Comparison of ENCODE assay signal across 8 cellular contexts in genomic region chr14:104752338-104752734, GRCh38. TPM values are rescaled to one million over a fixed set of nuclear protein-coding genes. Genes with fewer than 3 reads are reported as not detected.
DNase-seq lines count a peak whose midpoint lies in the region; ATAC-seq and TF ChIP-seq lines count a peak whose summit lies in the region.

No MANE protein-coding gene starts in this region.

- H3K9ac ChIP-seq in adipocyte (ENCODE audit: low read length) = peak overlapping the region; percentile 60

- WGBS in right lobe of liver (ENCODE audit: insufficient coverage, low coverage, low lambda C conversion rate, missing lambda C conversion rate) = 13% methylated on average over 15 of the region's 32 CpGs

- H3K27me3 Mint-ChIP-seq in activated CD4-positive, alpha-beta T cell treated with anti-CD3 and anti-CD28 coated beads, Interleukin-2, amount 10 ng/mL, durations not matched to agents 24 days and 14 days = peaks cover 1% of the 10 kb centered on the region

- peaks cover 34% of the 10 kb centered on the region for H3K4me1 Mint-ChIP-seq in activated CD4-positive, alpha-beta T cell treated with anti-CD3 and anti-CD28 coated beads, Interleukin-2, amount 10 ng/mL, durations not matched to agents 24 days and 14 days

- intact Hi-C loops in activated CD4-positive, alpha-beta T cell treated with anti-CD3 and anti-CD28 coated beads, Interleukin-2, amount 10 ng/mL, durations not matched to agents 24 days and 14 days (cut with micrococcal nuclease) = loop anchor here (1.0 to 5.0 kb wide), 5 partner anchors 16 to 645 kb away; partner anchors contain the start of genes ADSS1, CDCA4 and TEX22
- intact Hi-C loops in right lobe of liver (cut with DNase I) = no loop called here
- intact Hi-C loops in vagina (cut with DNase I) = no loop called here

- ATAC-seq in HG03175 (IDR thresholded peaks at IDR 0.05; ENCODE audit: unreplicated experiment) = peak; percentile 7
- ATAC-seq in right lobe of liver = no peak

- peaks cover 20% of the 10 kb centered on the region for H3K36me3 Mint-ChIP-seq in activated CD4-positive, alpha-beta T cell treated with anti-CD3 and anti-CD28 coated beads, Interleukin-2, amount 10 ng/mL, durations not matched to agents 24 days and 14 days (ENCODE audit: low read depth)

- peak overlapping the region; percentile 94 for H3K27ac Mint-ChIP-seq in activated CD4-positive, alpha-beta T cell treated with anti-CD3 and anti-CD28 coated beads, Interleukin-2, amount 10 ng/mL, durations not matched to agents 24 days and 14 days

- peaks cover 39% of the 10 kb centered on the region for H3K4me1 ChIP-seq in adipocyte (ENCODE audit: control insufficient read depth, insufficient read depth, low read length)
- peaks cover 0 to 60% (median 25%) of the 10 kb centered on the region in 4 donors for H3K4me1 ChIP-seq in right lobe of liver
- peaks cover 59% of the 10 kb centered on the region for H3K4me1 ChIP-seq in vagina

- H3K27ac ChIP-seq in right lobe of liver (peak overlapping the region; percentile 74 to 77 (median 75)), vagina (peak overlapping the region; percentile 52)

- TF ChIP-seq POLR2A in right lobe of liver (IDR thresholded peaks at IDR 0.05) (peak; percentile 40), vagina (IDR thresholded peaks at IDR 0.05) (no peak)

- H3K36me3 ChIP-seq in adipocyte (ENCODE audit: control insufficient read depth, insufficient read depth, low read length, severe bottlenecking) (peaks cover 15% of the 10 kb centered on the region), right lobe of liver (peaks cover 0 to 18% (median 5%) of the 10 kb centered on the region in 4 donors), vagina (peaks cover 0 to 16% of the 10 kb centered on the region in 2 donors)

- TF ChIP-seq CTCF in right lobe of liver (IDR thresholded peaks at IDR 0.05) (no peak), vagina (IDR thresholded peaks at IDR 0.05) (no peak)

- DNase-seq in activated CD4-positive, alpha-beta T cell treated with anti-CD3 and anti-CD28 coated beads, Interleukin-2, amount 10 ng/mL, durations not matched to agents 24 days and 14 days = no peak
- no peak for DNase-seq in activated CD4-positive, alpha-beta T cell treated with anti-CD3 and anti-CD28 coated beads, Interleukin-2, amount 50 U/mL, for 48 hours
- no peak for DNase-seq in adipocyte (ENCODE audit: low read depth)
- no peak for DNase-seq in right lobe of liver
- no peak for DNase-seq in vagina (ENCODE audit: extremely low spot score in 2 of 2)
- no peak for DNase-seq in NCI-H1048 (lab: John Stamatoyannopoulos, UW)
- no peak for DNase-seq in NCI-H345 treated with DMSO at 0.1 percent for 48 hours (lab: John Stamatoyannopoulos, UW; ENCODE audit: unreplicated experiment)

- H3K9me3 Mint-ChIP-seq in activated CD4-positive, alpha-beta T cell treated with anti-CD3 and anti-CD28 coated beads, Interleukin-2, amount 10 ng/mL, durations not matched to agents 24 days and 14 days = no peaks in the 10 kb centered on the region

- peak overlapping the region; percentile 93 for H3K4me3 Mint-ChIP-seq in activated CD4-positive, alpha-beta T cell treated with anti-CD3 and anti-CD28 coated beads, Interleukin-2, amount 10 ng/mL, durations not matched to agents 24 days and 14 days

- H3K9me3 ChIP-seq in adipocyte (ENCODE audit: control insufficient read depth, low read length) = no peaks in the 10 kb centered on the region
- no peaks in the 10 kb centered on the region for H3K9me3 ChIP-seq in right lobe of liver
- no peaks in the 10 kb centered on the region for H3K9me3 ChIP-seq in vagina

- H3K27me3 ChIP-seq in adipocyte (replicated peaks; ENCODE audit: control insufficient read depth, insufficient read depth, low read length) = no peaks in the 10 kb centered on the region
- no peaks in the 10 kb centered on the region for H3K27me3 ChIP-seq in right lobe of liver
- no peaks in the 10 kb centered on the region for H3K27me3 ChIP-seq in vagina

- H3K4me3 ChIP-seq in adipocyte (ENCODE audit: low read length) (peak overlapping the region; percentile 96), right lobe of liver (peak overlapping the region; percentile 13 to 76 (median 38)), vagina (peak overlapping the region; percentile 96 to 99)

RNA-seq across cellular contexts. Expression of gene SIVA1, which starts 0.6 kb away (rescaled TPM):
- total RNA-seq in activated CD4-positive, alpha-beta T cell treated with anti-CD3 and anti-CD28 coated beads, Interleukin-2, amount 10 ng/mL, durations not matched to agents 24 days and 14 days = 117 and 123 TPM in 2 replicates
- total RNA-seq in right lobe of liver (100 to 1,000 TPM in 2 of 6 experiments, 10 to 100 TPM in 4; 38.1 to 252 (median 50.6) TPM), vagina (284 TPM)

RNA-seq across cellular contexts. Expression of gene ADSS1, which starts 28.3 kb away (rescaled TPM):
- 0.96 and 1.4 TPM in 2 replicates for total RNA-seq in activated CD4-positive, alpha-beta T cell treated with anti-CD3 and anti-CD28 coated beads, Interleukin-2, amount 10 ng/mL, durations not matched to agents 24 days and 14 days
- total RNA-seq in right lobe of liver (10 to 100 TPM in 5 of 6 experiments, 1 to 10 TPM in 1; 8.1 to 50.5 (median 36.8) TPM), vagina (10.3 TPM)

RNA-seq across cellular contexts. Expression of gene AKT1, which starts 43.2 kb away (rescaled TPM):
- total RNA-seq in activated CD4-positive, alpha-beta T cell treated with anti-CD3 and anti-CD28 coated beads, Interleukin-2, amount 10 ng/mL, durations not matched to agents 24 days and 14 days = 133 and 143 TPM in 2 replicates
- total RNA-seq in right lobe of liver = 10 to 100 TPM; 66.7 to 92.1 (median 83.9) TPM
- 92.8 TPM for total RNA-seq in vagina

RNA-seq across cellular contexts. Expression of gene ZBTB42, which starts 48.6 kb away (rescaled TPM):
- total RNA-seq in activated CD4-positive, alpha-beta T cell treated with anti-CD3 and anti-CD28 coated beads, Interleukin-2, amount 10 ng/mL, durations not matched to agents 24 days and 14 days = 4.9 and 5.5 TPM in 2 replicates
- 10 to 100 TPM in 2 of 6 experiments, 1 to 10 TPM in 4; 2.2 to 13.7 (median 3.6) TPM for total RNA-seq in right lobe of liver
- total RNA-seq in vagina = 7.6 TPM

Comparison
In these comparisons a context has a peak if more than half of its experiments do, and no peak if none do; other contexts are left out.
1. H3K4me3 ChIP-seq: peak in every context shown above with its lines; median percentile 98 in vagina; 96 in adipocyte; 38 in right lobe of liver.